Comparison of ENCODE assay signal across 8 cellular contexts in the genomic region with DNA sequence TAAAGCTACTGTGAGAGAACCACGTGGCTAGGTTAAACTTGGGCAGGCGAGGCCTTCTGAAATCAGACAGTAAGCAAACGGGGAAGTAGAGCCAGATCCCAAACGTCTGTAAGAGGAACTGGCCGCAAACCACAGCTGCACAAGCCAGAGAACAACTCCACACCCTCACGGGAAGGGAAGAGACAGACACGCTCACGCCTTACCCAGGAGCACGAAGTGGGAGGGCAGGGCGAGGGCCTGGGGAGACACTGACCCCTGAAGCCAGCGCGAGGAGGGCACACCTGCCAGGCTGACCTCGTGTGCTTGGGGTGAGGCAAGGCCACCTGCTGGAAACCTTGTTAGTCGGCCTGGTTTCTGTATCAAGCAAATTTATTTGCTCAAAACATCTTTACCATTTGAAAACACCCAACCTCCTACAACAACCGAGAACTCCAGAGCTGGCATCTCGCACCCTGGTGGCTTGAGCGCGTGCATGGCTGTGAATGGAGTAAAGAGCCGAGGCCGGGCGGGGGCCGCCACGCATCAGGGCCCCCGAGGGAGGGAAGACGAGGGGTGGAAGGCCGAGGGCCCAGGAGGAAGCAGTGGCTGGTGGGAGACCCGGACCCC. TPM values are rescaled to one million over a fixed set of nuclear protein-coding genes. Genes with fewer than 3 reads are reported as not detected.
A peak's percentile ranks its signal among the peaks of the same experiment; 100 is the strongest.
DNase-seq lines count a peak whose midpoint lies in the region; ATAC-seq and TF ChIP-seq lines count a peak whose summit lies in the region.

No MANE protein-coding gene starts in this region.

- H3F3A ChIP-seq in smooth muscle cell (ENCODE audit: low read depth): no peaks in the 10 kb centered on the region
- peaks cover 3% of the 10 kb centered on the region; the same call in 1 of the 2 replicates for H3F3A ChIP-seq in PC-9 (ENCODE audit: insufficient read depth, low read depth)

- H4K20me1 ChIP-seq in smooth muscle cell (ENCODE audit: low read depth): peaks cover 10% of the 10 kb centered on the region
- H4K20me1 ChIP-seq in PC-9 (ENCODE audit: insufficient read depth): peaks cover 2% of the 10 kb centered on the region; the same call in 1 of the 2 replicates

- peaks cover 42% of the 10 kb centered on the region for H3K4me1 Mint-ChIP-seq in activated T-cell treated with anti-CD3 and anti-CD28 coated beads, Interleukin-2, amount 50 U/mL, for 4 hours (ENCODE audit: low read depth)

- no peaks in the 10 kb centered on the region for H3K9me3 ChIP-seq in upper lobe of right lung
- H3K9me3 ChIP-seq in smooth muscle cell (replicated peaks; ENCODE audit: low read depth): no peaks in the 10 kb centered on the region
- no peaks in the 10 kb centered on the region for H3K9me3 ChIP-seq in PC-9 (ENCODE audit: insufficient read depth, low read depth)

- H3K27me3 Mint-ChIP-seq in activated T-cell treated with anti-CD3 and anti-CD28 coated beads, Interleukin-2, amount 50 U/mL, for 4 hours (ENCODE audit: low read depth): no peaks in the 10 kb centered on the region

- intact Hi-C loops in upper lobe of right lung (cut with DNase I) (loop anchor here (10.0 kb wide), 1 partner anchor 53 kb away; no protein-coding TSS in a partner anchor), PC-9 (cut with micrococcal nuclease; ENCODE audit: unreplicated experiment) (no loop called here)

- peaks cover 9% of the 10 kb centered on the region for H3K79me2 ChIP-seq in smooth muscle cell (ENCODE audit: low read depth)
- H3K79me2 ChIP-seq in PC-9 (ENCODE audit: low read depth): peaks cover 10% of the 10 kb centered on the region

- peaks cover 18% of the 10 kb centered on the region for H3K36me3 Mint-ChIP-seq in activated T-cell treated with anti-CD3 and anti-CD28 coated beads, Interleukin-2, amount 50 U/mL, for 4 hours (ENCODE audit: insufficient read depth)

- H2AFZ ChIP-seq in smooth muscle cell (ENCODE audit: low read depth) (no peak overlapping the region), PC-9 (no peak overlapping the region)

- peak; percentile 13 to 28 for ATAC-seq in activated T-cell treated with anti-CD3 and anti-CD28 coated beads, Interleukin-2, amount 50 U/mL, for 4 hours
- ATAC-seq in upper lobe of right lung: peak; percentile 76

- peak; percentile 34 for DNase-seq in activated effector memory CD4-positive, alpha-beta T cell treated with Interleukin-2 at 50 U/mL for 16 hours
- no peak for DNase-seq in activated effector memory CD4-positive, alpha-beta T cell treated with anti-CD3 and anti-CD28 coated beads, Interleukin-2, amount 50 U/mL, for 16 hours
- no peak for DNase-seq in activated T-cell treated with anti-CD3 and anti-CD28 coated beads, Interleukin-2, amount 50 U/mL, for 4 hours
- DNase-seq in upper lobe of right lung (no peak), smooth muscle cell (lab: John Stamatoyannopoulos, UW; ENCODE audit: unreplicated experiment) (no peak), PC-9 (no peak), NCI-H146 (lab: John Stamatoyannopoulos, UW) (no peak)

- H3K9ac ChIP-seq in smooth muscle cell (ENCODE audit: low read depth): no peak overlapping the region

- CTCF ChIA-PET in PC-9 (lab: Charles Lee): no interaction called here

- WGBS in smooth muscle cell (ENCODE audit: low lambda C conversion rate): 92% methylated on average over 27 of the region's 27 CpGs

- H3K27me3 ChIP-seq in layer of hippocampus (ENCODE audit: control insufficient read depth, insufficient read depth, low read length) (no peaks in the 10 kb centered on the region), upper lobe of right lung (no peaks in the 10 kb centered on the region), smooth muscle cell (ENCODE audit: low read depth) (no peaks in the 10 kb centered on the region), PC-9 (ENCODE audit: insufficient read depth, low read depth) (no peaks in the 10 kb centered on the region)

- peak overlapping the region; percentile 19 for H3K4me3 Mint-ChIP-seq in activated T-cell treated with anti-CD3 and anti-CD28 coated beads, Interleukin-2, amount 50 U/mL, for 4 hours

- H3K4me3 ChIP-seq in upper lobe of right lung: no peak overlapping the region
- no peak overlapping the region for H3K4me3 ChIP-seq in smooth muscle cell
- no peak overlapping the region for H3K4me3 ChIP-seq in PC-9

- peaks cover 83% of the 10 kb centered on the region for H3K36me3 ChIP-seq in upper lobe of right lung
- no peaks in the 10 kb centered on the region for H3K36me3 ChIP-seq in smooth muscle cell (ENCODE audit: low read depth)
- H3K36me3 ChIP-seq in PC-9 (ENCODE audit: low read depth): peaks cover 3% of the 10 kb centered on the region; the same call in 1 of the 2 replicates

- no peaks in the 10 kb centered on the region for H3K9me2 ChIP-seq in PC-9 (ENCODE audit: insufficient read depth)

- H3K4me1 ChIP-seq in upper lobe of right lung (peaks cover 10% of the 10 kb centered on the region), smooth muscle cell (ENCODE audit: low read depth) (no peaks in the 10 kb centered on the region), PC-9 (replicated peaks; ENCODE audit: insufficient read depth) (no peaks in the 10 kb centered on the region)

- POLR2A ChIA-PET in PC-9 (lab: Charles Lee; ENCODE audit: unreplicated experiment): no interaction called here

- TF ChIP-seq CTCF in upper lobe of right lung (IDR thresholded peaks at IDR 0.05) (no peak), smooth muscle cell (IDR thresholded peaks at IDR 0.05; ENCODE audit: borderline replicate concordance, insufficient read depth, poor library complexity, severe bottlenecking) (no peak), PC-9 (conservative IDR thresholded peaks at IDR 0.05) (no peak)

- BruUV-seq in PC-9 (replicated peaks; lab: Mats Ljungman, UMichigan): no TSS peak

- H3K4me2 ChIP-seq in smooth muscle cell (no peak overlapping the region), PC-9 (no peak overlapping the region)

- H3K9me3 Mint-ChIP-seq in activated T-cell treated with anti-CD3 and anti-CD28 coated beads, Interleukin-2, amount 50 U/mL, for 4 hours: no peaks in the 10 kb centered on the region

- H3K27ac ChIP-seq in layer of hippocampus (ENCODE audit: low read depth, low read length): peak overlapping the region; percentile 68
- H3K27ac ChIP-seq in upper lobe of right lung: peak overlapping the region; percentile 70
- H3K27ac ChIP-seq in smooth muscle cell (ENCODE audit: low read depth): no peak overlapping the region
- no peak overlapping the region for H3K27ac ChIP-seq in PC-9

RNA-seq across cellular contexts. Expression of a gene that starts 7.3 kb away (rescaled TPM):
- 100 to 1,000 TPM; 303 to 380 (median 323) TPM for total RNA-seq in activated T-cell treated with anti-CD3 and anti-CD28 coated beads, Interleukin-2, amount 50 U/mL, for 4 hours
- total RNA-seq in upper lobe of right lung: 155 TPM
- total RNA-seq in smooth muscle cell: 99.1 and 114 TPM in 2 replicates
- polyA plus RNA-seq in smooth muscle cell: 235 and 260 TPM in 2 replicates
- 180 and 237 TPM in 2 replicates for total RNA-seq in PC-9 (2021)

RNA-seq across cellular contexts. Expression of a gene that starts 15.9 kb away (rescaled TPM):
- 100 to 1,000 TPM; 148 to 165 (median 162) TPM for total RNA-seq in activated T-cell treated with anti-CD3 and anti-CD28 coated beads, Interleukin-2, amount 50 U/mL, for 4 hours
- total RNA-seq in upper lobe of right lung: 387 TPM
- 319 and 325 TPM in 2 replicates for total RNA-seq in smooth muscle cell
- 441 and 450 TPM in 2 replicates for polyA plus RNA-seq in smooth muscle cell
- total RNA-seq in PC-9 (2021): 465 and 489 TPM in 2 replicates

RNA-seq across cellular contexts. Expression of a gene that starts 20.9 kb away (rescaled TPM):
- 100 to 1,000 TPM; 128 to 133 (median 133) TPM for total RNA-seq in activated T-cell treated with anti-CD3 and anti-CD28 coated beads, Interleukin-2, amount 50 U/mL, for 4 hours
- total RNA-seq in upper lobe of right lung (98.2 TPM), smooth muscle cell (4.4 and 8.7 TPM in 2 replicates), PC-9 (2021) (20.2 and 20.6 TPM in 2 replicates)
- 8.0 and 13.9 TPM in 2 replicates for polyA plus RNA-seq in smooth muscle cell

RNA-seq across cellular contexts. Expression of a gene that starts 48.0 kb away (rescaled TPM):
- total RNA-seq in activated T-cell treated with anti-CD3 and anti-CD28 coated beads, Interleukin-2, amount 50 U/mL, for 4 hours: 1 to 10 TPM; 7.1 to 8.7 (median 8.6) TPM
- 51.0 TPM for total RNA-seq in upper lobe of right lung
- 4.1 and 5.0 TPM in 2 replicates for total RNA-seq in smooth muscle cell
- polyA plus RNA-seq in smooth muscle cell: 11.8 and 26.5 TPM in 2 replicates
- 29.9 and 32.0 TPM in 2 replicates for total RNA-seq in PC-9 (2021)

Comparison
In these comparisons a context has a peak if more than half of its experiments do, and no peak if none do; other contexts are left out.
1. H3K27ac ChIP-seq: peak in layer of hippocampus (single experiment) and upper lobe of right lung (single experiment); none in smooth muscle cell (single experiment) and PC-9 (single experiment).